9 cellular contexts compared by ENCODE assay signal in genomic region chr1:42935971-42936308, GRCh38. TPM values are rescaled to one million over a fixed set of nuclear protein-coding genes. Genes with fewer than 3 reads are reported as not detected.
DNase-seq lines count a peak whose midpoint lies in the region; FAIRE-seq and TF ChIP-seq lines count a peak whose summit lies in the region.
"Had no signal": no experiment of that assay in that cellular context is flagged by ENCODE, and none has a peak within 500 bp of the region (broad histone marks: within the 10 kb centered on the region; RNA-seq: fewer than 3 reads in every experiment).

No MANE protein-coding gene starts in this region.

- H3K27me3 Mint-ChIP-seq in CD4-positive, alpha-beta memory T cell, result no peaks in the 10 kb centered on the region
- peaks cover 3% of the 10 kb centered on the region for H3K27me3 Mint-ChIP-seq in nephron progenitor cell (ENCODE audit: low read depth, poor library complexity)

- peaks cover 98% of the 10 kb centered on the region for H3K4me1 ChIP-seq in CD4-positive, alpha-beta memory T cell (ENCODE audit: insufficient read depth, low read length)
- peaks cover 0 to 48% of the 10 kb centered on the region in 2 donors for H3K4me1 ChIP-seq in breast epithelium
- peaks cover 19 to 35% of the 10 kb centered on the region in 2 donors for H3K4me1 ChIP-seq in kidney (ENCODE audit: control insufficient read depth in 1 of 2, insufficient read depth in 1 of 2, low read depth in 1 of 2, low read length in 2 of 2)

- intact Hi-C loops in CD4-positive, alpha-beta memory T cell (cut with micrococcal nuclease), result no loop called here
- intact Hi-C loops in breast epithelium (cut with DNase I; ENCODE audit: low total_unique reads), result no loop called here
- intact Hi-C loops in kidney (cut with DNase I), result no loop called here

- no peak for TF ChIP-seq POLR2A in breast epithelium (IDR thresholded peaks at IDR 0.05)

- no peak for DNase-seq in CD4-positive, alpha-beta memory T cell
- DNase-seq in breast epithelium (ENCODE audit: low spot score in 2 of 2) (peak in 1 of 2 donors; percentile 7), nephron progenitor cell (no peak), kidney (no peak), NCI-H82 (lab: John Stamatoyannopoulos, UW) (no peak), DMS79 (lab: John Stamatoyannopoulos, UW) (no peak), HEK293T (ENCODE audit: extremely low spot score) (no peak)

- H3K36me3 ChIP-seq in CD4-positive, alpha-beta memory T cell (ENCODE audit: insufficient read depth, low read length), result peaks cover 13% of the 10 kb centered on the region
- peaks cover 81% of the 10 kb centered on the region for H3K36me3 ChIP-seq in KOPT-K1 (ENCODE audit: insufficient read depth, low read length)
- H3K36me3 ChIP-seq in breast epithelium, result no peaks in the 10 kb centered on the region
- peaks cover 0 to 2% of the 10 kb centered on the region in 2 donors for H3K36me3 ChIP-seq in kidney (ENCODE audit: control insufficient read depth in 1 of 2, insufficient read depth in 2 of 2, low read length in 2 of 2)

- H3K9me3 Mint-ChIP-seq in CD4-positive, alpha-beta memory T cell, result peaks cover 0 to 2% (median 0%) of the 10 kb centered on the region in 8 donors
- H3K9me3 Mint-ChIP-seq in nephron progenitor cell, result no peaks in the 10 kb centered on the region

- TF ChIP-seq CTCF in breast epithelium (IDR thresholded peaks at IDR 0.05), result no peak
- no peak for TF ChIP-seq CTCF in nephron progenitor cell (IDR thresholded peaks at IDR 0.05)
- TF ChIP-seq CTCF in kidney (IDR thresholded peaks at IDR 0.05; ENCODE audit: borderline replicate concordance, extremely low read depth, insufficient read depth), result no peak

- H3K4me1 Mint-ChIP-seq in CD4-positive, alpha-beta memory T cell, result peaks cover 77 to 99% (median 90%) of the 10 kb centered on the region in 4 donors
- H3K4me1 Mint-ChIP-seq in nephron progenitor cell, result peaks cover 71% of the 10 kb centered on the region

- POLR2A ChIA-PET in CD4-positive, alpha-beta memory T cell (lab: Charles Lee; ENCODE audit: partially characterized antibody), result interaction anchor here (4.3 to 20.7 kb wide), 2 partner anchors 11 to 16 kb away, joined by 24 to 555 read pairs; partner anchors contain the start of gene SLC2A1
- POLR2A ChIA-PET in HEK293T (lab: Yijun Ruan, JAX), result interaction anchor here (1.5 kb wide), 1 partner anchor 12 kb away, joined by 8 read pairs; no protein-coding TSS in a partner anchor

- no peak overlapping the region for H3K9ac ChIP-seq in kidney (ENCODE audit: low read length in 2 of 2)

- peak overlapping the region; percentile 59 for H3K27ac ChIP-seq in CD4-positive, alpha-beta memory T cell (ENCODE audit: low read depth, low read length)
- H3K27ac ChIP-seq in KOPT-K1 (ENCODE audit: low read depth, low read length, poor library complexity, severe bottlenecking), result peak overlapping the region; percentile 1
- H3K27ac ChIP-seq in breast epithelium, result peak overlapping the region; percentile 56 to 72
- no peak overlapping the region for H3K27ac ChIP-seq in kidney (ENCODE audit: low read depth in 2 of 2, low read length in 2 of 2)

- H3K9me3 ChIP-seq in CD4-positive, alpha-beta memory T cell (ENCODE audit: control insufficient read depth in 1 of 2, low read length in 2 of 2), result no peaks in the 10 kb centered on the region
- H3K9me3 ChIP-seq in KOPT-K1 (ENCODE audit: insufficient read depth, low read length, poor library complexity, severe bottlenecking) (no peaks in the 10 kb centered on the region), breast epithelium (no peaks in the 10 kb centered on the region), kidney (ENCODE audit: control insufficient read depth in 1 of 2, low read length in 2 of 2) (no peaks in the 10 kb centered on the region)

- no peak for FAIRE-seq in kidney (lab: Jason Lieb, UNC)
- FAIRE-seq: frontal cortex had no signal

- H3K27me3 ChIP-seq in CD4-positive, alpha-beta memory T cell (ENCODE audit: insufficient read depth, low read length), result no peaks in the 10 kb centered on the region
- H3K27me3 ChIP-seq in breast epithelium, result no peaks in the 10 kb centered on the region

- no peak overlapping the region for H3K4me3 ChIP-seq in CD4-positive, alpha-beta memory T cell (ENCODE audit: low read length in 2 of 2)
- no peak overlapping the region for H3K4me3 ChIP-seq in breast epithelium
- H3K4me3 ChIP-seq in kidney (ENCODE audit: low read length in 2 of 2), result no peak overlapping the region

- peaks cover 39 to 63% of the 10 kb centered on the region in 2 donors for H3K36me3 Mint-ChIP-seq in CD4-positive, alpha-beta memory T cell
- peaks cover 39% of the 10 kb centered on the region for H3K36me3 Mint-ChIP-seq in nephron progenitor cell (ENCODE audit: low read depth)

- H3K4me3 Mint-ChIP-seq in CD4-positive, alpha-beta memory T cell, result peak overlapping the region in 1 of 8 donors; percentile 50
- H3K4me3 Mint-ChIP-seq in nephron progenitor cell, result no peak overlapping the region

- peak overlapping the region; percentile 60 to 96 (median 90) for H3K27ac Mint-ChIP-seq in CD4-positive, alpha-beta memory T cell
- peak overlapping the region; percentile 67 for H3K27ac Mint-ChIP-seq in nephron progenitor cell

- CTCF ChIA-PET in CD4-positive, alpha-beta memory T cell (lab: Charles Lee; ENCODE audit: partially characterized antibody), result interaction anchor here (0.8 to 3.2 kb wide), 6 partner anchors 14 to 169 kb away, joined by 3 to 18 read pairs (median 3); partner anchors contain the start of genes C1orf50 and P3H1
- CTCF ChIA-PET in HEK293T (lab: Yijun Ruan, JAX), result interaction anchor here (1.1 kb wide), 1 partner anchor 11 kb away, joined by 4 read pairs; no protein-coding TSS in a partner anchor

TF ChIP-seq in HEK293T, 16 proteins besides CTCF, POLR2A, EP300 and RAD21:
- TF ChIP-seq ARNT (IDR thresholded peaks at IDR 0.05) (no peak), TARDBP (IDR thresholded peaks at IDR 0.05) (no peak), LEF1 (IDR thresholded peaks at IDR 0.05; ENCODE audit: borderline replicate concordance) (no peak), ELF4 (IDR thresholded peaks at IDR 0.05) (no peak), ZNF384 (IDR thresholded peaks at IDR 0.05) (no peak), BHLHE40 (IDR thresholded peaks at IDR 0.05; ENCODE audit: borderline replicate concordance) (no peak), SP1 (IDR thresholded peaks at IDR 0.05) (no peak), L3MBTL2 (conservative IDR thresholded peaks at IDR 0.05) (no peak), PKNOX1 (IDR thresholded peaks at IDR 0.05) (no peak), NFRKB (IDR thresholded peaks at IDR 0.05) (no peak), FOXA1 (IDR thresholded peaks at IDR 0.05) (no peak)
TF ChIP-seq in HEK293T: peak in this region for 0.

RNA-seq across cellular contexts. Expression of gene SLC2A1, which starts 22.7 kb away (rescaled TPM):
- 10 to 100 TPM; 57.5 to 58.4 TPM for total RNA-seq in CD4-positive, alpha-beta memory T cell
- polyA plus RNA-seq in CD4-positive, alpha-beta memory T cell, result 10 to 100 TPM; 22.7 to 29.9 TPM
- 10 to 100 TPM; 29.5 to 78.9 (median 42.1) TPM for total RNA-seq in breast epithelium
- 55.9 TPM for total RNA-seq in kidney
- 28.6 TPM for polyA plus RNA-seq in kidney (ENCODE audit: insufficient read depth, low read depth, low replicate concordance)

Comparison
In these comparisons a context has a peak if more than half of its experiments do, and no peak if none do; other contexts are left out.
1. H3K27ac ChIP-seq: peak in CD4-positive, alpha-beta memory T cell (single experiment), KOPT-K1 (single experiment) and breast epithelium (2 of 2); none in kidney (0 of 2).